In genomic region chr19:15331419-15332310, GRCh38 we compare ENCODE assay signal across 8 cellular contexts. TPM values are rescaled to one million over a fixed set of nuclear protein-coding genes. Genes with fewer than 3 reads are reported as not detected.
A peak's percentile ranks its signal among the peaks of the same experiment; 100 is the strongest.
DNase-seq lines count a peak whose midpoint lies in the region; ATAC-seq, FAIRE-seq and TF ChIP-seq lines count a peak whose summit lies in the region.

No MANE protein-coding gene starts in this region.

- H3K4me3 Mint-ChIP-seq in stimulated activated effector memory CD8-positive, alpha-beta T cell treated with anti-CD3 and anti-CD28 coated beads, Interleukin-12 subunit alpha, Interleukin-12 subunit beta, amount 100 ng/mL, for 72 hours: peak overlapping the region; percentile 86

- H3K9me3 Mint-ChIP-seq in stimulated activated effector memory CD8-positive, alpha-beta T cell treated with anti-CD3 and anti-CD28 coated beads, Interleukin-12 subunit alpha, Interleukin-12 subunit beta, amount 100 ng/mL, for 72 hours: no peaks in the 10 kb centered on the region

- H3K27ac Mint-ChIP-seq in stimulated activated effector memory CD8-positive, alpha-beta T cell treated with anti-CD3 and anti-CD28 coated beads, Interleukin-12 subunit alpha, Interleukin-12 subunit beta, amount 100 ng/mL, for 72 hours: peak overlapping the region; percentile 95

- peak overlapping the region; percentile 97 for H3K27ac ChIP-seq in epithelial cell of prostate

- peak; percentile 40 for ATAC-seq in HG02588 (IDR thresholded peaks at IDR 0.05; ENCODE audit: unreplicated experiment)
- ATAC-seq in stimulated activated effector memory CD8-positive, alpha-beta T cell treated with anti-CD3 and anti-CD28 coated beads, Interleukin-12 subunit alpha, Interleukin-12 subunit beta, amount 100 ng/mL, for 72 hours: peak; percentile 66

- peaks cover 60% of the 10 kb centered on the region for H3K36me3 Mint-ChIP-seq in stimulated activated effector memory CD8-positive, alpha-beta T cell treated with anti-CD3 and anti-CD28 coated beads, Interleukin-12 subunit alpha, Interleukin-12 subunit beta, amount 100 ng/mL, for 72 hours

- H3K4me1 Mint-ChIP-seq in stimulated activated effector memory CD8-positive, alpha-beta T cell treated with anti-CD3 and anti-CD28 coated beads, Interleukin-12 subunit alpha, Interleukin-12 subunit beta, amount 100 ng/mL, for 72 hours: peaks cover 55% of the 10 kb centered on the region

- no peak; the same call in 1 of the 2 replicates for TF ChIP-seq POLR2A in GM12891 (IDR thresholded peaks at IDR 0.05; ENCODE audit: low read depth, low read length)

- DNase-seq in GM12891 (ENCODE audit: insufficient read length, low spot score) (peak; percentile 50), NCI-H69 (lab: John Stamatoyannopoulos, UW) (peak; percentile 82), activated T-cell treated with anti-CD3 and anti-CD28 coated beads for 1 hour (ENCODE audit: low read depth) (peak; percentile 44), epithelial cell of prostate (ENCODE audit: low read depth, low spot score) (no peak), myocyte (ENCODE audit: low read depth) (peak; percentile 28), SHP77 treated with DMSO at 0.1 percent for 48 hours (lab: John Stamatoyannopoulos, UW) (no peak)
- peak; percentile 63 to 83 for DNase-seq in stimulated activated effector memory CD8-positive, alpha-beta T cell treated with anti-CD3 and anti-CD28 coated beads, Interleukin-12 subunit alpha, Interleukin-12 subunit beta, amount 100 ng/mL, for 72 hours (ENCODE audit: low spot score in 2 of 2)

- FAIRE-seq in GM12891 (lab: Jason Lieb, UNC): peak; percentile 71

TF ChIP-seq in GM12891, 5 proteins besides CTCF, POLR2A, EP300 and RAD21:
- TF ChIP-seq POLR2AphosphoS5 (IDR thresholded peaks at IDR 0.05; ENCODE audit: low read depth, low read length) (peak; percentile 12; the same call in 1 of the 2 replicates), TAF1 (IDR thresholded peaks at IDR 0.05; ENCODE audit: low read depth, low read length) (no peak)

RNA-seq across cellular contexts. Expression of gene BRD4, which starts 0.7 kb away (rescaled TPM):
- polyA plus RNA-seq in GM12891 (2012; ENCODE audit: low read depth, missing spikeins): 27.0 TPM
- total RNA-seq in myocyte: 18.9 and 20.7 TPM in 2 replicates
- 49.5 TPM for polyA plus RNA-seq in myocyte (2012)

RNA-seq across cellular contexts. Expression of gene AKAP8, which starts 47.9 kb away (rescaled TPM):
- polyA plus RNA-seq in GM12891 (2012; ENCODE audit: low read depth, missing spikeins): 14.3 TPM
- 24.6 and 25.0 TPM in 2 replicates for total RNA-seq in myocyte
- polyA plus RNA-seq in myocyte (2012): 14.2 TPM

Comparison
In these comparisons a context has a peak if more than half of its experiments do, and no peak if none do; other contexts are left out.
1. DNase-seq: peak in GM12891 (single experiment), NCI-H69 (single experiment), activated T-cell treated with anti-CD3 and anti-CD28 coated beads for 1 hour (single experiment), myocyte (single experiment) and stimulated activated effector memory CD8-positive, alpha-beta T cell treated with anti-CD3 and anti-CD28 coated beads, Interleukin-12 subunit alpha, Interleukin-12 subunit beta, amount 100 ng/mL, for 72 hours (2 of 2); none in epithelial cell of prostate (single experiment) and SHP77 treated with DMSO at 0.1 percent for 48 hours (single experiment).